ENCODE assay signal across 26 cellular contexts in the genomic region with DNA sequence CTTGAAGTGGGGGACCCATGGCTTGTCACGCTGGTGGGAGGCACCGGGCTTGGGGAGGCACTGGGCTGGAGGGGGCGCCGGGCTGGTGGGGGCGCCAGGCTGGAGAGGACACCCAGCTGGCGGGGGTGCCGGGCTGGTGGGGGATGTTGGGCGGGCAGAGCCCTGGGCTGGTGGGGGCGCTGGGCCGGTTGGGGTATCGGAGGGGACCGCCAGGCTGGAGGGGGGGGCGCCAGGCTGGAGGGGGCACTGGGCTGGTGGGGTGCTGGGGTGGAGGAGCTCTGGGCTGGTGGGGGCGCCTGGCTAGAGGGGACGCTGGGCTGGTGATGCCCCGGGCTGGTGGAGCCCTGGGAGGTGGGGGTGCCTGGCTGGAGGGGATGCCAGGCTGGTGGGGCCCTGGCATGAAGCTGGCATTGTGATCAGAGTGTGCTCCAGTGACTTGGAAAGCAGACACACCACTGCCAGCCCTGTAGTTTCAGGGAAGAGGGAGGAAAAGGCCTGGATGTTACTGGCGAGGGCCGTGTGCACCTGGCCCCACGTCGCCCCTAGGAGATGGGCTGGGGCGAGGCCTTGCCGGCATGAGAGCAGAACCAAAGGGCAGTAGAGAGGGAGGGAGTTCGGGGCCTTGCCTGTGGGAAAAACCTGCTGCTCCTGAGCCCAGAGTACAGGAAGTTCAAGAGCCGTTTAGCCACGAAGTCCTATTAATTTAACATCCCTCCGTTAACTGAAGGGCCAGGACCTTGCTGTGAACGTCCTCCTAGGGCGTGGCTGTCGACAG. TPM values are rescaled to one million over a fixed set of nuclear protein-coding genes. Genes with fewer than 3 reads are reported as not detected.
DNase-seq lines count a peak whose midpoint lies in the region; ATAC-seq and TF ChIP-seq lines count a peak whose summit lies in the region.
"Had no signal": no experiment of that assay in that cellular context is flagged by ENCODE, and none has a peak within 500 bp of the region (broad histone marks: within the 10 kb centered on the region; RNA-seq: fewer than 3 reads in every experiment).

No MANE protein-coding gene starts in this region.

- H3K9me3 ChIP-seq in heart right ventricle (no peaks in the 10 kb centered on the region), left lung (no peaks in the 10 kb centered on the region)
- H3K9me3 ChIP-seq: BE2C had no signal

- H3K36me3 Mint-ChIP-seq in IgD-negative memory B cell = no peaks in the 10 kb centered on the region
- H3K36me3 Mint-ChIP-seq in stimulated activated memory B cell treated with anti-CD40 and anti-IgM and Interleukin-4, amounts not matched to agents 10 μg/mL and 1 μg/mL and 100 μg/mL, for 72 hours = no peaks in the 10 kb centered on the region
- H3K36me3 Mint-ChIP-seq: brain had no signal

- DNase-seq in Right ventricle myocardium inferior (ENCODE audit: missing footprints) = peak; percentile 54
- no peak for DNase-seq in heart right ventricle
- DNase-seq in left lung = peak; percentile 29 to 80
- DNase-seq in effector CD4-positive, alpha-beta T cell = no peak
- no peak for DNase-seq in central memory CD4-positive, alpha-beta T cell
- DNase-seq: activated CD4-positive, alpha-beta T cell treated with anti-CD3 and anti-CD28 coated beads, Interleukin-2, amount 10 ng/mL, durations not matched to agents 24 days and 14 days; activated T-cell treated with anti-CD3 and anti-CD28 coated beads, Interleukin-2, amount 50 U/mL, for 48 hours; BE2C; COR-L47; effector CD8-positive, alpha-beta T cell; GDM1; KG1; MM.1S; NCI-H1417 treated with DMSO at 0.1 percent for 48 hours; NCI-H2081; NCI-H82; occipital lobe; small intestine; trophoblast cell; WERI-Rb-1 had no signal

- H3K27ac ChIP-seq in heart right ventricle (no peak overlapping the region), left lung (no peak overlapping the region)
- H3K27ac ChIP-seq: RWPE1, WERI-Rb-1 had no signal

- H3K27me3 ChIP-seq in heart right ventricle = peaks cover 0 to 19% (median 9%) of the 10 kb centered on the region in 7 donors
- H3K27me3 ChIP-seq in left lung = peaks cover 0 to 20% of the 10 kb centered on the region in 2 donors

- WGBS in heart right ventricle, 2 donors = 74 to 77% methylated on average over 26 to 29 of the region's 29 CpGs

- ATAC-seq in Right ventricle myocardium inferior (no peak), heart right ventricle (no peak), left lung (no peak), GM21515 (IDR thresholded peaks at IDR 0.05; ENCODE audit: unreplicated experiment) (no peak)
- peak; percentile 47 for ATAC-seq in stimulated activated memory B cell treated with anti-CD40 and anti-IgM and Interleukin-4, amounts not matched to agents 10 μg/mL and 1 μg/mL and 100 μg/mL, for 72 hours

- peak overlapping the region in 2 of 3 donors; percentile 91 to 93 for H3K27ac Mint-ChIP-seq in IgD-negative memory B cell
- H3K27ac Mint-ChIP-seq in stimulated activated memory B cell treated with anti-CD40 and anti-IgM and Interleukin-4, amounts not matched to agents 10 μg/mL and 1 μg/mL and 100 μg/mL, for 72 hours = no peak overlapping the region
- H3K27ac Mint-ChIP-seq: activated CD4-positive, alpha-beta T cell treated with anti-CD3 and anti-CD28 coated beads, Interleukin-2, amount 10 ng/mL, durations not matched to agents 24 days and 14 days had no signal

- peaks cover 11% of the 10 kb centered on the region for H3K27me3 Mint-ChIP-seq in IgD-negative memory B cell
- peaks cover 38% of the 10 kb centered on the region for H3K27me3 Mint-ChIP-seq in stimulated activated memory B cell treated with anti-CD40 and anti-IgM and Interleukin-4, amounts not matched to agents 10 μg/mL and 1 μg/mL and 100 μg/mL, for 72 hours

- H3K36me3 ChIP-seq in heart right ventricle (no peaks in the 10 kb centered on the region), left lung (peaks cover 0 to 3% of the 10 kb centered on the region in 2 donors)
- H3K36me3 ChIP-seq: BE2C, WERI-Rb-1 had no signal

- intact Hi-C loops in Right ventricle myocardium inferior (cut with DNase I) (no loop called here), heart right ventricle (cut with DNase I) (no loop called here), left lung (cut with DNase I) (no loop called here)

- H3K9me3 Mint-ChIP-seq in IgD-negative memory B cell = peaks cover 0 to 1% (median 0%) of the 10 kb centered on the region in 3 donors
- no peaks in the 10 kb centered on the region for H3K9me3 Mint-ChIP-seq in stimulated activated memory B cell treated with anti-CD40 and anti-IgM and Interleukin-4, amounts not matched to agents 10 μg/mL and 1 μg/mL and 100 μg/mL, for 72 hours
- H3K9me3 Mint-ChIP-seq: activated CD4-positive, alpha-beta T cell treated with anti-CD3 and anti-CD28 coated beads, Interleukin-2, amount 10 ng/mL, durations not matched to agents 24 days and 14 days; memory B cell had no signal

- H3K4me1 ChIP-seq in heart right ventricle (no peaks in the 10 kb centered on the region), left lung (no peaks in the 10 kb centered on the region)

- H3K4me3 ChIP-seq in heart right ventricle = no peak overlapping the region
- no peak overlapping the region for H3K4me3 ChIP-seq in left lung

- peaks cover 0 to 3% (median 0%) of the 10 kb centered on the region in 3 donors for H3K4me1 Mint-ChIP-seq in IgD-negative memory B cell
- no peaks in the 10 kb centered on the region for H3K4me1 Mint-ChIP-seq in stimulated activated memory B cell treated with anti-CD40 and anti-IgM and Interleukin-4, amounts not matched to agents 10 μg/mL and 1 μg/mL and 100 μg/mL, for 72 hours

- TF ChIP-seq CTCF in heart right ventricle (IDR thresholded peaks at IDR 0.05) (no peak), left lung (IDR thresholded peaks at IDR 0.05) (no peak)

- H3K4me3 Mint-ChIP-seq in IgD-negative memory B cell = no peak overlapping the region
- H3K4me3 Mint-ChIP-seq in stimulated activated memory B cell treated with anti-CD40 and anti-IgM and Interleukin-4, amounts not matched to agents 10 μg/mL and 1 μg/mL and 100 μg/mL, for 72 hours = no peak overlapping the region
- H3K4me3 Mint-ChIP-seq: activated CD4-positive, alpha-beta T cell treated with anti-CD3 and anti-CD28 coated beads, Interleukin-2, amount 10 ng/mL, durations not matched to agents 24 days and 14 days; brain; memory B cell had no signal

RNA-seq across cellular contexts. Expression of a gene that starts 13.1 kb away (rescaled TPM):
- total RNA-seq in Right ventricle myocardium inferior (6.4 TPM), heart right ventricle (1 to 10 TPM; 2.3 to 5.2 (median 4.2) TPM), left lung (10 to 100 TPM; 12.8 to 16.8 TPM)
- polyA plus RNA-seq in heart right ventricle (10 to 100 TPM in 1 of 2 donors, 1 to 10 TPM in 1; 8.4 to 10.0 TPM), IgD-negative memory B cell (11.8 TPM)

RNA-seq across cellular contexts. Expression of a gene that starts 17.4 kb away (rescaled TPM):
- total RNA-seq in Right ventricle myocardium inferior = 82.0 TPM
- 100 to 1,000 TPM in 1 of 10 donors, 10 to 100 TPM in 9; 34.0 to 131 (median 51.0) TPM for total RNA-seq in heart right ventricle
- 100 to 1,000 TPM; 149 to 170 TPM for polyA plus RNA-seq in heart right ventricle
- polyA plus RNA-seq in IgD-negative memory B cell = 1,925 TPM
- 100 to 1,000 TPM; 171 to 281 TPM for total RNA-seq in left lung

RNA-seq across cellular contexts. Expression of a gene that starts 22.3 kb away (rescaled TPM):
- total RNA-seq in Right ventricle myocardium inferior = 3.4 TPM
- total RNA-seq in heart right ventricle = 1 to 10 TPM in 8 of 10 donors, under 1 TPM in 2; 0.93 to 2.3 (median 1.7) TPM
- 1 to 10 TPM; 1.3 to 2.6 TPM for polyA plus RNA-seq in heart right ventricle
- 5.5 TPM for polyA plus RNA-seq in IgD-negative memory B cell
- 1 to 10 TPM; 2.4 to 3.0 TPM for total RNA-seq in left lung

RNA-seq across cellular contexts. Expression of a gene that starts 29.5 kb away (rescaled TPM):
- total RNA-seq in Right ventricle myocardium inferior (1,081 TPM), heart right ventricle (1,000 to 10,000 TPM in 3 of 10 donors, 100 to 1,000 TPM in 7; 731 to 1,223 (median 884) TPM), left lung (100 to 1,000 TPM; 172 to 224 TPM)
- polyA plus RNA-seq in heart right ventricle (1,000 to 10,000 TPM; 1,120 to 1,194 TPM), IgD-negative memory B cell (70.8 TPM)

Comparison
In these comparisons a context has a peak if more than half of its experiments do, and no peak if none do; other contexts are left out.
1. DNase-seq: peak in Right ventricle myocardium inferior (single experiment) and left lung (2 of 2); none in heart right ventricle (0 of 2), effector CD4-positive, alpha-beta T cell (single experiment) and central memory CD4-positive, alpha-beta T cell (single experiment).